33 cellular contexts compared by ENCODE assay signal in genomic region chr6:150271501-150272263, GRCh38.
DNase-seq lines count a peak whose midpoint lies in the region; ATAC-seq, FAIRE-seq and TF ChIP-seq lines count a peak whose summit lies in the region.
"Had no signal": no experiment of that assay in that cellular context is flagged by ENCODE, and none has a peak within 500 bp of the region (broad histone marks: within the 10 kb centered on the region; RNA-seq: fewer than 3 reads in every experiment).

No MANE protein-coding gene starts in this region.

- peaks cover 72% of the 10 kb centered on the region for H3K4me1 Mint-ChIP-seq in astrocyte (ENCODE audit: low read depth, unreplicated experiment)
- H3K4me1 Mint-ChIP-seq: activated naive CD8-positive, alpha-beta T cell treated with anti-CD3 and anti-CD28 coated beads, Interleukin-2, amount 50 U/mL, for 24 hours; endodermal cell had no signal

- H3K4me2 ChIP-seq in astrocyte (ENCODE audit: low read length) = no peak overlapping the region
- H3K4me2 ChIP-seq in keratinocyte (ENCODE audit: control insufficient read depth, extremely low read depth, insufficient read depth, low read depth, low read length) = peak overlapping the region; percentile 84

- no peak for TF ChIP-seq POLR2A in NB4 (IDR thresholded peaks at IDR 0.05; ENCODE audit: extremely low read depth, insufficient read length)

- H3K4me1 ChIP-seq in astrocyte (ENCODE audit: insufficient read depth, low read length) (peaks cover 48% of the 10 kb centered on the region), keratinocyte (ENCODE audit: control insufficient read depth, extremely low read depth, insufficient read depth, low read length) (peaks cover 83% of the 10 kb centered on the region)
- H3K4me1 ChIP-seq: BE2C had no signal

- FAIRE-seq in astrocyte (lab: Jason Lieb, UNC) (no peak), keratinocyte (lab: Jason Lieb, UNC) (no peak)
- FAIRE-seq: G401.6 had no signal

- H3K9ac ChIP-seq in astrocyte (ENCODE audit: low read length) (no peak overlapping the region), keratinocyte (ENCODE audit: control insufficient read depth, extremely low read depth, insufficient read depth, low read length) (peak overlapping the region; percentile 78)

- no peak for ATAC-seq in HG03196 (IDR thresholded peaks at IDR 0.05; ENCODE audit: unreplicated experiment)
- ATAC-seq: activated naive CD8-positive, alpha-beta T cell treated with anti-CD3 and anti-CD28 coated beads, Interleukin-2, amount 50 U/mL, for 24 hours; activated T-cell treated with anti-CD3 and anti-CD28 coated beads, Interleukin-2, amount 50 U/mL, for 4 hours; gastrocnemius medialis; mucosa of descending colon; stimulated activated memory B cell treated with anti-CD40 and anti-IgM and Interleukin-4, amounts not matched to agents 10 μg/mL and 1 μg/mL and 100 μg/mL, for 72 hours; WTC11 had no signal

- no peaks in the 10 kb centered on the region for H3K9me1 ChIP-seq in keratinocyte (ENCODE audit: control insufficient read depth, extremely low read depth, insufficient read depth, low read length)

- H3K79me2 ChIP-seq in astrocyte (ENCODE audit: insufficient read depth, low read length) (no peaks in the 10 kb centered on the region), keratinocyte (ENCODE audit: control insufficient read depth, insufficient read depth, low read length) (no peaks in the 10 kb centered on the region)

- H3K4me3 ChIP-seq in NB4 (ENCODE audit: low read depth, low read length) = no peak overlapping the region
- H3K4me3 ChIP-seq in astrocyte (ENCODE audit: insufficient read depth, low read depth, low read length) = no peak overlapping the region
- H3K4me3 ChIP-seq in keratinocyte (ENCODE audit: control insufficient read depth in 2 of 3, extremely low read depth in 1 of 3, insufficient read depth in 2 of 3, low read depth in 1 of 3, low read length in 3 of 3) = peak overlapping the region in 1 of 3 experiments; percentile 12
- H3K4me3 ChIP-seq: gastrocnemius medialis, lung, mucosa of descending colon had no signal

- H2AFZ ChIP-seq in astrocyte (ENCODE audit: low read depth, low read length) (no peak overlapping the region), keratinocyte (ENCODE audit: control insufficient read depth, low read length) (no peak overlapping the region)

- H3K9me3 Mint-ChIP-seq in astrocyte (ENCODE audit: unreplicated experiment) = no peaks in the 10 kb centered on the region
- H3K9me3 Mint-ChIP-seq: activated naive CD8-positive, alpha-beta T cell treated with anti-CD3 and anti-CD28 coated beads, Interleukin-2, amount 50 U/mL, for 24 hours; activated T-cell treated with anti-CD3 and anti-CD28 coated beads, Interleukin-2, amount 50 U/mL, for 4 hours; central memory CD8-positive, alpha-beta T cell; endodermal cell; T-helper 2 cell treated with Interferon-gamma antibody and Interleukin-4, amounts not matched to agents 5 μg/mL and 100 μg/mL, for 36 hours; type B pancreatic cell had no signal

- no peaks in the 10 kb centered on the region for H3K36me3 Mint-ChIP-seq in astrocyte (ENCODE audit: low read depth, unreplicated experiment)
- H3K36me3 Mint-ChIP-seq: stimulated activated memory B cell treated with anti-CD40 and anti-IgM and Interleukin-4, amounts not matched to agents 10 μg/mL and 1 μg/mL and 100 μg/mL, for 72 hours; type B pancreatic cell had no signal

- no peaks in the 10 kb centered on the region for H3K27me3 ChIP-seq in astrocyte (ENCODE audit: insufficient read depth, low read length)
- no peaks in the 10 kb centered on the region for H3K27me3 ChIP-seq in keratinocyte (ENCODE audit: control insufficient read depth, extremely low read depth, insufficient read depth, low read length)
- H3K27me3 ChIP-seq: BE2C, gastrocnemius medialis had no signal

- TF ChIP-seq CTCF in NB4 (IDR thresholded peaks at IDR 0.05; ENCODE audit: low read depth, low read length) = no peak
- TF ChIP-seq CTCF in astrocyte (IDR thresholded peaks at IDR 0.05; ENCODE audit: insufficient read depth, low read depth, low read length) = no peak
- TF ChIP-seq CTCF in keratinocyte (optimal IDR thresholded peaks at IDR 0.05 in 1 of 3, IDR thresholded peaks at IDR 0.05 in 1 of 3, conservative IDR thresholded peaks at IDR 0.05 in 1 of 3; ENCODE audit: extremely low read depth in 1 of 3, insufficient read depth in 2 of 3, low read length in 3 of 3) = no peak

- H3K9me3 ChIP-seq in astrocyte (ENCODE audit: insufficient read depth, low read depth, low read length) = no peaks in the 10 kb centered on the region
- no peaks in the 10 kb centered on the region for H3K9me3 ChIP-seq in keratinocyte (ENCODE audit: control insufficient read depth, low read depth, low read length)
- H3K9me3 ChIP-seq: BE2C, gastrocnemius medialis, mucosa of descending colon had no signal

- peak overlapping the region; percentile 79 for H3K27ac Mint-ChIP-seq in astrocyte (ENCODE audit: unreplicated experiment)
- H3K27ac Mint-ChIP-seq: activated naive CD8-positive, alpha-beta T cell treated with anti-CD3 and anti-CD28 coated beads, Interleukin-2, amount 50 U/mL, for 24 hours; endodermal cell; nephron; stimulated activated memory B cell treated with anti-CD40 and anti-IgM and Interleukin-4, amounts not matched to agents 10 μg/mL and 1 μg/mL and 100 μg/mL, for 72 hours; T-helper 2 cell treated with Interferon-gamma antibody and Interleukin-4, amounts not matched to agents 5 μg/mL and 100 μg/mL, for 36 hours; type B pancreatic cell; WTC11 had no signal

- peaks cover 6% of the 10 kb centered on the region for H3K27me3 Mint-ChIP-seq in astrocyte (ENCODE audit: low read depth, unreplicated experiment)
- H3K27me3 Mint-ChIP-seq: type B pancreatic cell had no signal

- H3K36me3 ChIP-seq in astrocyte (ENCODE audit: insufficient read depth, low read length) (no peaks in the 10 kb centered on the region), keratinocyte (ENCODE audit: control insufficient read depth in 2 of 2, extremely low read depth in 1 of 2, insufficient read depth in 2 of 2, low read length in 2 of 2) (no peaks in the 10 kb centered on the region)
- H3K36me3 ChIP-seq: BE2C, gastrocnemius medialis had no signal

- DNase-seq in CMK (ENCODE audit: low read depth) (peak; percentile 93), NB4 (ENCODE audit: low read depth) (peak; percentile 15), astrocyte (ENCODE audit: low read depth) (no peak), keratinocyte (ENCODE audit: low read depth, low spot score) (no peak), GM19240 (ENCODE audit: insufficient read length, low spot score) (no peak), DMS53 (lab: John Stamatoyannopoulos, UW) (no peak), DMS153 treated with DMSO at 0.1 percent for 48 hours (lab: John Stamatoyannopoulos, UW; ENCODE audit: unreplicated experiment) (no peak)
- DNase-seq: ACHN; activated gamma-delta T cell; activated naive CD8-positive, alpha-beta T cell treated with anti-CD3 and anti-CD28 coated beads, Interleukin-2, amount 50 U/mL, for 24 hours; activated T-cell treated with anti-CD3 and anti-CD28 coated beads, Interleukin-2, amount 50 U/mL, for 4 hours; BE2C; COR-L47; DMS79; endodermal cell; gastrocnemius medialis; GOT3; hippocampal formation; mucosa of descending colon; NCI-H1436; NCI-H2081; NCI-H2227 treated with DMSO at 0.1 percent for 48 hours; NCI-H526; SHP77 treated with DMSO at 0.1 percent for 48 hours had no signal

- H4K20me1 ChIP-seq in astrocyte (ENCODE audit: insufficient read depth, low read length) (no peaks in the 10 kb centered on the region), keratinocyte (ENCODE audit: control insufficient read depth, extremely low read depth, insufficient read depth, low read length) (no peaks in the 10 kb centered on the region)

- H3K27ac ChIP-seq in astrocyte (ENCODE audit: low read depth, low read length) (no peak overlapping the region), keratinocyte (ENCODE audit: control insufficient read depth, insufficient read depth, low read length) (peak overlapping the region; percentile 97)

- dilution Hi-C loops in keratinocyte (cut with MboI; ENCODE audit: extremely low pct_ligation_motif_present, low sequenced_read_pairs) = no loop called here

- no peak overlapping the region for H3K4me3 Mint-ChIP-seq in astrocyte (ENCODE audit: unreplicated experiment)
- H3K4me3 Mint-ChIP-seq: activated naive CD8-positive, alpha-beta T cell treated with anti-CD3 and anti-CD28 coated beads, Interleukin-2, amount 50 U/mL, for 24 hours; activated T-cell treated with anti-CD3 and anti-CD28 coated beads, Interleukin-2, amount 50 U/mL, for 4 hours; central memory CD8-positive, alpha-beta T cell; endodermal cell; nephron; stimulated activated memory B cell treated with anti-CD40 and anti-IgM and Interleukin-4, amounts not matched to agents 10 μg/mL and 1 μg/mL and 100 μg/mL, for 72 hours; T-helper 2 cell treated with Interferon-gamma antibody and Interleukin-4, amounts not matched to agents 5 μg/mL and 100 μg/mL, for 36 hours; type B pancreatic cell; WTC11 had no signal

Comparison
In these comparisons a context has a peak if more than half of its experiments do, and no peak if none do; other contexts are left out.
1. DNase-seq: peak in CMK (single experiment) and NB4 (single experiment); none in astrocyte (single experiment), keratinocyte (single experiment), GM19240 (single experiment), DMS53 (single experiment) and DMS153 treated with DMSO at 0.1 percent for 48 hours (single experiment).